In the genomic region with DNA sequence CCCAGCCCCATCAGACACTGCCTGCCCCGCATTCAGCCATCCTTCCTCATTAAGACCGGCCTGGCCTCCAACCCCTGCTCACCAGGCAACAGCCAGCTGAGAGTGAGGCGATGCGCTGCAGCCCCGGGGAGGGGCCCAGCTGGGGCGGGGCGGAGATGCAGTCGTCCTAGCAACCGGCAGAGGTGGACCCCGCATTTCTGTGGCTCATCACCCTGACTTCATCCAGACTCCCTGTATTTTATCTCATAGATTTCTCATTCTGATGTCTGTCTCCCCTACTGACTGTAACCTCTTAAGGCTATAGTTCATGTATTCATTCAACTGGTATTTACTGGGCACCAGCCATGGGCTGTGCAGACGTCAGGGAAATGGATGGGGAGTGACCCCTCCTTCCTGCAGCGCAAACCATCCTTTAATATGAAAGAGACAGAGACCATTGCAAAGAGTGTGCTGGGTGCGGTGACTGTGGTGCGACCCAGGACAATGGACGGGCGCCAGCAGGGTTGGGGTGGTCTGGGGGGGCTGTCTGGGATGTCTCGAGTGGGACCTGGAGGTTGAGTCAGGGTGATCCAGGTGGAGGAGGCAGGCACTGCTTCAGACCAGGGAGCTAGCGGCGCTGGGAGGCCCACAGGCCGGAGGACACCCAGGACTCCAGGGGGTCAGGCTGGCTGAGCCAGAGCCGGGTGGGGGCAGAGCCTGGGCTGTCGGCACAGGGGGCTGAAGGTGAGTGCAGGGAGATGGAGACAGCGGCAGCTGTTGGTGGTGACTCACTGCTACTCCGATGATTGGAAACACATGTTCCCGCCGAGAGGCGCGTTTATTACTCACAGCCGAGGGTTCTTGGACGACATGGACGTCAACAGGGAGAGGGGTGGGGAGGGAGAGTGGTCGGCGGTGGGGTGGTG, we compare ENCODE assay signal across 9 cellular contexts. TPM values are rescaled to one million over a fixed set of nuclear protein-coding genes. Genes with fewer than 3 reads are reported as not detected.
DNase-seq lines count a peak whose midpoint lies in the region; ATAC-seq and TF ChIP-seq lines count a peak whose summit lies in the region.
"Had no signal": no experiment of that assay in that cellular context is flagged by ENCODE, and none has a peak within 500 bp of the region (broad histone marks: within the 10 kb centered on the region; RNA-seq: fewer than 3 reads in every experiment).

No MANE protein-coding gene starts in this region.

- H3K9me3 ChIP-seq in esophagus muscularis mucosa: no peaks in the 10 kb centered on the region
- peaks cover 3% of the 10 kb centered on the region for H3K9me3 ChIP-seq in trophoblast cell (ENCODE audit: insufficient read depth, low read depth, low read length)
- H3K9me3 ChIP-seq in upper lobe of right lung: no peaks in the 10 kb centered on the region

- H3K79me1 ChIP-seq in trophoblast cell (ENCODE audit: low read length): peaks cover 2% of the 10 kb centered on the region

- TF ChIP-seq CTCF in BJ (IDR thresholded peaks at IDR 0.05; ENCODE audit: insufficient read depth, low read depth, low read length) (no peak), esophagus muscularis mucosa (IDR thresholded peaks at IDR 0.05) (no peak), upper lobe of right lung (IDR thresholded peaks at IDR 0.05) (no peak)

- H3K79me2 ChIP-seq in trophoblast cell (ENCODE audit: control insufficient read depth, insufficient read depth, low read length, poor library complexity): no peaks in the 10 kb centered on the region

- TF ChIP-seq EP300 in esophagus muscularis mucosa (IDR thresholded peaks at IDR 0.05): no peak

- H2BK120ac ChIP-seq in trophoblast cell (ENCODE audit: insufficient read depth, low read length, poor library complexity): no peak overlapping the region

- no peak overlapping the region for H2AFZ ChIP-seq in trophoblast cell (ENCODE audit: insufficient read depth, low read length, poor library complexity)

- H3K9ac ChIP-seq in trophoblast cell (ENCODE audit: low read length): no peak overlapping the region

- no peak overlapping the region for H4K8ac ChIP-seq in trophoblast cell (ENCODE audit: low read depth, low read length)

- no peak overlapping the region for H3K4ac ChIP-seq in trophoblast cell (ENCODE audit: low read depth, low read length)

- H3K18ac ChIP-seq in trophoblast cell (ENCODE audit: low read length): no peak overlapping the region

- POLR2A ChIA-PET in BJ (lab: Charles Lee): no interaction called here

- H3K36me3 ChIP-seq in BJ (ENCODE audit: control insufficient read depth, insufficient read depth, low read length) (no peaks in the 10 kb centered on the region; the same call in 1 of the 2 replicates), esophagus muscularis mucosa (no peaks in the 10 kb centered on the region), trophoblast cell (ENCODE audit: control insufficient read depth in 1 of 2, insufficient read depth in 2 of 2, low read length in 2 of 2) (no peaks in the 10 kb centered on the region), upper lobe of right lung (no peaks in the 10 kb centered on the region)

- peak overlapping the region; percentile 33 for H4K91ac ChIP-seq in trophoblast cell (ENCODE audit: low read depth, low read length)

- 47% methylated on average over 16 of the region's 33 CpGs for WGBS in esophagus muscularis mucosa
- WGBS in trophoblast cell (ENCODE audit: extremely low coverage, insufficient coverage, insufficient read length): no CpG with 5 or more reads among the region's 33 CpGs

- DNase-seq in BJ (ENCODE audit: low read depth) (peak; percentile 82), NCI-H69 (lab: John Stamatoyannopoulos, UW) (peak; percentile 91), esophagus muscularis mucosa (ENCODE audit: extremely low spot score) (no peak), trophoblast cell (peak in 1 of 2 donors; percentile 56), upper lobe of right lung (no peak), head of caudate nucleus (no peak)

- CTCF ChIA-PET in BJ (lab: Yijun Ruan, JAX): interaction anchor here (0.6 to 3.9 kb wide), 9 partner anchors 13 to 457 kb away, joined by 3 to 15 read pairs (median 3); no protein-coding TSS in a partner anchor

- peak overlapping the region; percentile 59 for H2AK5ac ChIP-seq in trophoblast cell (ENCODE audit: low read length)

- H3K27ac ChIP-seq in esophagus muscularis mucosa (replicated peaks in 1 of 4) (peak overlapping the region; percentile 83 to 90 (median 87)), trophoblast cell (ENCODE audit: low read depth, low read length) (no peak overlapping the region), upper lobe of right lung (no peak overlapping the region)
- H3K27ac ChIP-seq: HL-60 had no signal

- no peak overlapping the region for H3K23ac ChIP-seq in trophoblast cell (ENCODE audit: low read length)

- intact Hi-C loops in esophagus muscularis mucosa (cut with DNase I): no loop called here
- intact Hi-C loops in upper lobe of right lung (cut with DNase I): no loop called here
- intact Hi-C loops in head of caudate nucleus (cut with DNase I): no loop called here

- no peak overlapping the region for H4K12ac ChIP-seq in trophoblast cell (ENCODE audit: low read depth, low read length)

- H3K27me3 ChIP-seq in BJ (ENCODE audit: control insufficient read depth, insufficient read depth, low read length): no peaks in the 10 kb centered on the region
- no peaks in the 10 kb centered on the region for H3K27me3 ChIP-seq in esophagus muscularis mucosa
- H3K27me3 ChIP-seq in trophoblast cell (ENCODE audit: insufficient read depth, low read length): no peaks in the 10 kb centered on the region
- H3K27me3 ChIP-seq in upper lobe of right lung: no peaks in the 10 kb centered on the region

- no peak for TF ChIP-seq POLR2A in esophagus muscularis mucosa (IDR thresholded peaks at IDR 0.05; ENCODE audit: low read depth)

- H3K4me3 ChIP-seq in BJ (ENCODE audit: low read depth, low read length) (no peak overlapping the region; the same call in 1 of the 2 replicates), esophagus muscularis mucosa (no peak overlapping the region), trophoblast cell (ENCODE audit: low read depth, low read length) (no peak overlapping the region), upper lobe of right lung (no peak overlapping the region)

- no peak overlapping the region for H2BK12ac ChIP-seq in trophoblast cell (ENCODE audit: low read length)

- H3K4me2 ChIP-seq in trophoblast cell (ENCODE audit: low read length): no peak overlapping the region

- H3K14ac ChIP-seq in trophoblast cell (ENCODE audit: low read length): peak overlapping the region; percentile 0

- no peak overlapping the region for H2BK5ac ChIP-seq in trophoblast cell (ENCODE audit: low read depth, low read length, poor library complexity)

- ATAC-seq in GM21390 (IDR thresholded peaks at IDR 0.05; ENCODE audit: unreplicated experiment): no peak
- ATAC-seq in upper lobe of right lung: no peak
- no peak for ATAC-seq in HG02885 (IDR thresholded peaks at IDR 0.05; ENCODE audit: poor library complexity, unreplicated experiment)

- H3K4me1 ChIP-seq in esophagus muscularis mucosa: peaks cover 24 to 38% (median 35%) of the 10 kb centered on the region in 4 donors
- H3K4me1 ChIP-seq in trophoblast cell (ENCODE audit: control insufficient read depth in 1 of 2, insufficient read depth in 2 of 2, low read length in 2 of 2): peaks cover 18 to 25% of the 10 kb centered on the region in 2 experiments
- H3K4me1 ChIP-seq in upper lobe of right lung: peaks cover 20% of the 10 kb centered on the region

RNA-seq across cellular contexts. Expression of gene TIMP2, which starts 10.5 kb away (rescaled TPM):
- polyA plus RNA-seq in BJ (2011; rRNA removed): 319 and 361 TPM in 2 replicates
- polyA minus RNA-seq in BJ (2011; rRNA and poly(A)+ RNA removed): 119 and 190 TPM in 2 replicates
- total RNA-seq in esophagus muscularis mucosa: 100 to 1,000 TPM; 177 to 315 (median 229) TPM
- polyA plus RNA-seq in trophoblast cell (2013): 53.1 and 56.6 TPM in 2 replicates
- 318 TPM for total RNA-seq in upper lobe of right lung

RNA-seq across cellular contexts. Expression of gene CEP295NL, which starts 32.7 kb away (rescaled TPM):
- polyA plus RNA-seq in BJ (2011; rRNA removed): 0.13 and 0.15 TPM in 2 replicates
- polyA minus RNA-seq in BJ (2011; rRNA and poly(A)+ RNA removed): 0.66 and 1.1 TPM in 2 replicates
- total RNA-seq in esophagus muscularis mucosa (1 to 10 TPM in 3 of 4 donors, under 1 TPM in 1; 0.78 to 6.6 (median 2.3) TPM), upper lobe of right lung (4.2 TPM)
- polyA plus RNA-seq in trophoblast cell (2013): 0.18 and 0.19 TPM in 2 replicates

RNA-seq across cellular contexts. Expression of gene LGALS3BP, which starts 44.1 kb away (rescaled TPM):
- 39.0 and 102 TPM in 2 replicates for polyA plus RNA-seq in BJ (2011; rRNA removed)
- 21.7 and 22.3 TPM in 2 replicates for polyA minus RNA-seq in BJ (2011; rRNA and poly(A)+ RNA removed)
- total RNA-seq in esophagus muscularis mucosa: 100 to 1,000 TPM; 106 to 284 (median 197) TPM
- polyA plus RNA-seq in trophoblast cell (2013): 9.1 and 9.3 TPM in 2 replicates
- 405 TPM for total RNA-seq in upper lobe of right lung

Comparison
In these comparisons a context has a peak if more than half of its experiments do, and no peak if none do; other contexts are left out.
1. DNase-seq: peak in BJ (single experiment) and NCI-H69 (single experiment); none in esophagus muscularis mucosa (single experiment), upper lobe of right lung (single experiment) and head of caudate nucleus (0 of 42).
2. H3K27ac ChIP-seq: peak in esophagus muscularis mucosa (4 of 4); none in trophoblast cell (single experiment) and upper lobe of right lung (single experiment).